In the genomic region with DNA sequence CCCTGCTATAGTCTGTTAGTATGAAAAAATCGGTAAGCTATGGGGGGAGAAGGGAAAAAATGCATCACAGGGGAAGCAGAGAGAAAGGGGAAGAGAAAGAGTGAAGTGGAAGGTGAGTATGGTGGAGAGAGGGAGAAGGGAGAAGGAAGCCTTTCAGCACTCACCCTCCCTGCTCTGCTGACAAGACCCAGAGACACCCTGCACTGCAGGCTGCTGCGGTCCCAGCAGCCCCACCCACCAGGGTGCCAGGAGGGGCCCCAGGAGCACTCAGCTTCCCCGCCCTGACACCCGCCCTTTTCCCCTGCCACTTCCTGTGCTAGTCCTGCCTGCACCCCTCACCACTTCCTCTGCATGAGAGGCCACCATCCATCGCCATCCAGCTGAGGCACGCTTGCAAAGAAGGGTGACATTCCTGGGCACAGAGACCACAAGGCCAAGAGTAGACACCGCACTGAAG, we compare ENCODE assay signal across 9 cellular contexts. TPM values are rescaled to one million over a fixed set of nuclear protein-coding genes. Genes with fewer than 3 reads are reported as not detected.
DNase-seq lines count a peak whose midpoint lies in the region; ATAC-seq and TF ChIP-seq lines count a peak whose summit lies in the region.
"Had no signal": no experiment of that assay in that cellular context is flagged by ENCODE, and none has a peak within 500 bp of the region (broad histone marks: within the 10 kb centered on the region; RNA-seq: fewer than 3 reads in every experiment).

No MANE protein-coding gene starts in this region.

- H3K27ac Mint-ChIP-seq in naive thymus-derived CD8-positive, alpha-beta T cell = peak overlapping the region; percentile 96 to 100 (median 99)

- DNase-seq in SIG-M5 (lab: John Stamatoyannopoulos, UW) = peak; percentile 95
- DNase-seq in activated naive CD4-positive, alpha-beta T cell (lab: John Stamatoyannopoulos, UW) = peak; percentile 26 to 87 (median 62)
- peak; percentile 74 to 96 (median 86) for DNase-seq in naive thymus-derived CD8-positive, alpha-beta T cell
- peak; percentile 32 for DNase-seq in thyroid gland
- no peak for DNase-seq in DMS79 (lab: John Stamatoyannopoulos, UW)
- DNase-seq in midbrain (lab: John Stamatoyannopoulos, UW) = no peak

- H3K4me1 Mint-ChIP-seq in naive thymus-derived CD8-positive, alpha-beta T cell = peaks cover 54 to 99% (median 95%) of the 10 kb centered on the region in 4 donors

- H3K27ac ChIP-seq in thyroid gland = no peak overlapping the region

- H3K36me3 ChIP-seq in thyroid gland = no peaks in the 10 kb centered on the region

- intact Hi-C loops in thyroid gland (cut with DNase I) = no loop called here

- WGBS in thyroid gland, 2 donors = 56% methylated on average over 6 to 7 of the region's 7 CpGs

- TF ChIP-seq POLR2A in thyroid gland (IDR thresholded peaks at IDR 0.05) = no peak

- H3K9me3 Mint-ChIP-seq in naive thymus-derived CD8-positive, alpha-beta T cell = no peaks in the 10 kb centered on the region

- H3K36me3 Mint-ChIP-seq in naive thymus-derived CD8-positive, alpha-beta T cell = peaks cover 2 to 25% (median 9%) of the 10 kb centered on the region in 3 donors

- no peaks in the 10 kb centered on the region for H3K27me3 ChIP-seq in thyroid gland

- ATAC-seq in GM18861 (IDR thresholded peaks at IDR 0.05; ENCODE audit: unreplicated experiment) = peak; percentile 56
- peak; percentile 39 for ATAC-seq in HG02973 (IDR thresholded peaks at IDR 0.05; ENCODE audit: unreplicated experiment)
- peak; percentile 71 to 76 for ATAC-seq in naive thymus-derived CD8-positive, alpha-beta T cell

- no peaks in the 10 kb centered on the region for H3K4me1 ChIP-seq in thyroid gland

- no peaks in the 10 kb centered on the region for H3K9me3 ChIP-seq in thyroid gland

- TF ChIP-seq CTCF in thyroid gland (IDR thresholded peaks at IDR 0.05) = no peak

- no peak overlapping the region for H3K4me3 ChIP-seq in thyroid gland (replicated peaks in 1 of 3)

- peak overlapping the region; percentile 86 to 100 (median 93) for H3K4me3 Mint-ChIP-seq in naive thymus-derived CD8-positive, alpha-beta T cell

- POLR2A ChIA-PET in naive thymus-derived CD8-positive, alpha-beta T cell (lab: Charles Lee) = interaction anchor here (0.6 to 10.5 kb wide), 19 partner anchors 11 to 882 kb away, joined by 3 to 721 read pairs (median 5); a partner anchor contains a TSS

- no peaks in the 10 kb centered on the region for H3K27me3 Mint-ChIP-seq in naive thymus-derived CD8-positive, alpha-beta T cell

RNA-seq across cellular contexts. Expression of a gene that starts 12.7 kb away (rescaled TPM):
- total RNA-seq in naive thymus-derived CD8-positive, alpha-beta T cell = 100 to 1,000 TPM; 351 to 360 TPM
- polyA plus RNA-seq in naive thymus-derived CD8-positive, alpha-beta T cell = 100 to 1,000 TPM in 1 of 3 donors, 10 to 100 TPM in 2; 44.6 to 128 (median 62.1) TPM
- 10 to 100 TPM in 1 of 4 donors, 1 to 10 TPM in 3; 5.5 to 11.6 (median 8.6) TPM for total RNA-seq in thyroid gland

RNA-seq across cellular contexts. Expression of a gene that starts 18.7 kb away (rescaled TPM):
- not detected for total RNA-seq in naive thymus-derived CD8-positive, alpha-beta T cell
- polyA plus RNA-seq in naive thymus-derived CD8-positive, alpha-beta T cell = not detected
- not detected for total RNA-seq in thyroid gland
- total RNA-seq: SK-MEL-5 had no signal

Comparison
In these comparisons a context has a peak if more than half of its experiments do, and no peak if none do; other contexts are left out.
1. DNase-seq: peak in SIG-M5 (single experiment), activated naive CD4-positive, alpha-beta T cell (4 of 4), naive thymus-derived CD8-positive, alpha-beta T cell (10 of 10) and thyroid gland (2 of 2); none in DMS79 (single experiment) and midbrain (single experiment).
2. RNA of a gene that starts 12.7 kb away (total RNA-seq): 351 to 360 TPM in naive thymus-derived CD8-positive, alpha-beta T cell; 5.5 to 11.6 TPM in thyroid gland; every median in the first group is over 10 times any median in the second.
3. Peak in every context shown above with its lines, with median percentiles within 50 percentile points of each other: ATAC-seq.